Comparison of ENCODE assay signal across 20 cellular contexts in genomic region chr13:98176777-98177608, GRCh38. TPM values are rescaled to one million over a fixed set of nuclear protein-coding genes. Genes with fewer than 3 reads are reported as not detected.
A peak's percentile ranks its signal among the peaks of the same experiment; 100 is the strongest.
DNase-seq lines count a peak whose midpoint lies in the region; ATAC-seq and TF ChIP-seq lines count a peak whose summit lies in the region.
"Had no signal": no experiment of that assay in that cellular context is flagged by ENCODE, and none has a peak within 500 bp of the region (broad histone marks: within the 10 kb centered on the region; RNA-seq: fewer than 3 reads in every experiment).

Gene RNF113B (minus strand): TSS chr13:98177269. CDS start chr13:98177236, 33 bp downstream.

- no peak for ATAC-seq in HG02678 (IDR thresholded peaks at IDR 0.05; ENCODE audit: unreplicated experiment)
- no peak for ATAC-seq in foreskin keratinocyte
- ATAC-seq: HCT116 had no signal

- H3K9me3 ChIP-seq in SJSA1 (replicated peaks) = no peaks in the 10 kb centered on the region
- no peaks in the 10 kb centered on the region for H3K9me3 ChIP-seq in colonic mucosa
- H3K9me3 ChIP-seq: SK-N-SH had no signal

- H3K27me3 Mint-ChIP-seq in chondrocyte (ENCODE audit: low read depth) = no peaks in the 10 kb centered on the region
- H3K27me3 Mint-ChIP-seq in nephron progenitor cell (ENCODE audit: low read depth, poor library complexity) = no peaks in the 10 kb centered on the region

- H3K36me3 Mint-ChIP-seq in chondrocyte (ENCODE audit: low read depth) = peaks cover 6% of the 10 kb centered on the region
- H3K36me3 Mint-ChIP-seq in nephron progenitor cell (ENCODE audit: low read depth) = peaks cover 63% of the 10 kb centered on the region

- H3K4me1 ChIP-seq in SJSA1 (replicated peaks) = peaks cover 61% of the 10 kb centered on the region
- peaks cover 8% of the 10 kb centered on the region for H3K4me1 ChIP-seq in colonic mucosa
- H3K4me1 ChIP-seq in foreskin keratinocyte = no peaks in the 10 kb centered on the region

- H3K4me3 Mint-ChIP-seq in chondrocyte (ENCODE audit: unreplicated experiment) (no peak within 1 kb of the TSS), nephron progenitor cell (no peak within 1 kb of the TSS)

- H3K9ac ChIP-seq in colonic mucosa (ENCODE audit: low read depth in 2 of 2, low read length in 2 of 2) = no peak within 1 kb of the TSS
- H3K9ac ChIP-seq: GM23248, SK-N-SH had no signal

- H3K36me3 ChIP-seq in SJSA1 = peaks cover 8% of the 10 kb centered on the region
- no peaks in the 10 kb centered on the region for H3K36me3 ChIP-seq in colonic mucosa

- H3K27ac ChIP-seq in SJSA1 (peak within 1 kb of the TSS; percentile 44), colonic mucosa (no peak within 1 kb of the TSS), foreskin keratinocyte (no peak within 1 kb of the TSS)
- H3K27ac ChIP-seq: C4-2B had no signal

- H3K9me3 Mint-ChIP-seq in chondrocyte (ENCODE audit: low read depth) (no peaks in the 10 kb centered on the region), nephron progenitor cell (peaks cover 41% of the 10 kb centered on the region)

- TF ChIP-seq CTCF in chondrocyte (IDR thresholded peaks at IDR 0.05) = no peak
- no peak for TF ChIP-seq CTCF in nephron progenitor cell (IDR thresholded peaks at IDR 0.05)
- no peak for TF ChIP-seq CTCF in colonic mucosa (IDR thresholded peaks at IDR 0.05)
- no peak for TF ChIP-seq CTCF in foreskin keratinocyte (conservative IDR thresholded peaks at IDR 0.05)

- DNase-seq in SJSA1 (ENCODE audit: low read depth in 1 of 2, low spot score in 2 of 2) (peak in 1 of 2 experiments; percentile 49), chondrocyte (ENCODE audit: low spot score) (peak; percentile 87), nephron progenitor cell (no peak), colonic mucosa (no peak), foreskin keratinocyte (no peak)
- DNase-seq in activated T-cell treated with anti-CD3 and anti-CD28 coated beads, Interleukin-2, amount 50 U/mL, for 1 hour = no peak
- DNase-seq: AML-193, DMS79, GM23248, KG1, NCI-H187, NCI-H2107, NCI-H510A, NCI-H774, OCI-M1, SHP77, SK-N-SH had no signal

- intact Hi-C loops in colonic mucosa (cut with DNase I) = no loop called here

- H3K27me3 ChIP-seq in SJSA1 (replicated peaks) = no peaks in the 10 kb centered on the region
- H3K27me3 ChIP-seq in colonic mucosa = no peaks in the 10 kb centered on the region
- no peaks in the 10 kb centered on the region for H3K27me3 ChIP-seq in foreskin keratinocyte

- H3K4me3 ChIP-seq in SJSA1 = no peak within 1 kb of the TSS
- H3K4me3 ChIP-seq in colonic mucosa = no peak within 1 kb of the TSS
- H3K4me3 ChIP-seq: GM23248 had no signal

- H3K4me1 Mint-ChIP-seq in chondrocyte (ENCODE audit: low read depth) (peaks cover 85% of the 10 kb centered on the region), nephron progenitor cell (peaks cover 39% of the 10 kb centered on the region)

- peak within 1 kb of the TSS; percentile 43 for H3K27ac Mint-ChIP-seq in chondrocyte (ENCODE audit: unreplicated experiment)
- H3K27ac Mint-ChIP-seq in nephron progenitor cell = peak within 1 kb of the TSS; percentile 73

RNA-seq across cellular contexts. Expression of gene RNF113B, which starts in this region (rescaled TPM):
- not detected in 2 replicates for total RNA-seq in SJSA1 (2014; rRNA removed; shearing (Covaris generic))
- total RNA-seq in chondrocyte = not detected in 3 replicates
- total RNA-seq in colonic mucosa = not detected
- total RNA-seq in foreskin keratinocyte = not detected in 2 replicates
- polyA plus RNA-seq in foreskin keratinocyte = not detected in 2 replicates
- total RNA-seq: GM23248 had no signal
- polyA plus RNA-seq: GM23248, SK-N-SH had no signal

Comparison
In these comparisons a context has a peak if more than half of its experiments do, and no peak if none do; other contexts are left out.
1. Peak in DNase-seq in chondrocyte; RNA of the gene not detected or under 1 TPM.